12 cellular contexts compared by ENCODE assay signal in genomic region chr3:171950373-171950772, GRCh38.
DNase-seq lines count a peak whose midpoint lies in the region; ATAC-seq and TF ChIP-seq lines count a peak whose summit lies in the region.
"Had no signal": no experiment of that assay in that cellular context is flagged by ENCODE, and none has a peak within 500 bp of the region (broad histone marks: within the 10 kb centered on the region; RNA-seq: fewer than 3 reads in every experiment).

No MANE protein-coding gene starts in this region.

- TF ChIP-seq CTCF in AG10803 (conservative IDR thresholded peaks at IDR 0.05; ENCODE audit: low read length) (no peak), HFFc6 (IDR thresholded peaks at IDR 0.05) (no peak), spleen (IDR thresholded peaks at IDR 0.05 in 8 of 11, conservative IDR thresholded peaks at IDR 0.05 in 3 of 11) (no peak), WERI-Rb-1 (IDR thresholded peaks at IDR 0.05; ENCODE audit: low read depth, low read length) (no peak)

- H3K27me3 Mint-ChIP-seq in HFFc6 (ENCODE audit: insufficient read depth): peaks cover 5% of the 10 kb centered on the region; the same call in 1 of the 2 replicates
- peaks cover 12% of the 10 kb centered on the region for H3K27me3 Mint-ChIP-seq in activated T-cell treated with anti-CD3 and anti-CD28 coated beads, Interleukin-2, amount 50 U/mL, for 4 hours (ENCODE audit: low read depth)

- H3K9me3 ChIP-seq in spleen: no peaks in the 10 kb centered on the region
- no peaks in the 10 kb centered on the region for H3K9me3 ChIP-seq in WERI-Rb-1 (ENCODE audit: severe bottlenecking)
- H3K9me3 ChIP-seq: gastrocnemius medialis, uterus had no signal

- TF ChIP-seq POLR2A in spleen (IDR thresholded peaks at IDR 0.05): no peak

- no peak overlapping the region for H3K27ac ChIP-seq in spleen
- no peak overlapping the region for H3K27ac ChIP-seq in WERI-Rb-1
- H3K27ac ChIP-seq: gastrocnemius medialis, uterus had no signal

- no peak overlapping the region for H3K27ac Mint-ChIP-seq in HFFc6
- H3K27ac Mint-ChIP-seq: H9 had no signal

- H3K4me1 ChIP-seq in spleen: peaks cover 0 to 7% (median 0%) of the 10 kb centered on the region in 6 donors
- H3K4me1 ChIP-seq: gastrocnemius medialis, uterus had no signal

- no peaks in the 10 kb centered on the region for H3K36me3 Mint-ChIP-seq in HFFc6 (ENCODE audit: low read depth)
- H3K36me3 Mint-ChIP-seq in activated T-cell treated with anti-CD3 and anti-CD28 coated beads, Interleukin-2, amount 50 U/mL, for 4 hours (ENCODE audit: insufficient read depth): no peaks in the 10 kb centered on the region

- 27 to 58% (median 40%) methylated on average over 1 of the region's 1 CpG for WGBS in spleen, 5 donors

- H3K36me3 ChIP-seq in spleen (no peaks in the 10 kb centered on the region), WERI-Rb-1 (no peaks in the 10 kb centered on the region)
- H3K36me3 ChIP-seq: gastrocnemius medialis, uterus had no signal

- H3K9me3 Mint-ChIP-seq in HFFc6: no peaks in the 10 kb centered on the region
- H3K9me3 Mint-ChIP-seq in activated T-cell treated with anti-CD3 and anti-CD28 coated beads, Interleukin-2, amount 50 U/mL, for 4 hours: no peaks in the 10 kb centered on the region
- H3K9me3 Mint-ChIP-seq: H9 had no signal

- intact Hi-C loops in spleen (cut with DNase I; ENCODE audit: low total_unique reads): no loop called here

- H3K4me3 ChIP-seq in AG10803 (ENCODE audit: low read length) (no peak overlapping the region), spleen (no peak overlapping the region), WERI-Rb-1 (ENCODE audit: low read depth, low read length) (no peak overlapping the region)
- H3K4me3 ChIP-seq: gastrocnemius medialis, uterus had no signal

- no peak overlapping the region for H3K4me3 Mint-ChIP-seq in HFFc6
- H3K4me3 Mint-ChIP-seq in activated T-cell treated with anti-CD3 and anti-CD28 coated beads, Interleukin-2, amount 50 U/mL, for 4 hours: no peak overlapping the region
- H3K4me3 Mint-ChIP-seq: H9 had no signal

- peaks cover 22% of the 10 kb centered on the region for H3K4me1 Mint-ChIP-seq in HFFc6 (ENCODE audit: low read depth)
- no peaks in the 10 kb centered on the region for H3K4me1 Mint-ChIP-seq in activated T-cell treated with anti-CD3 and anti-CD28 coated beads, Interleukin-2, amount 50 U/mL, for 4 hours (ENCODE audit: low read depth)

- no peak for ATAC-seq in HG02623 (IDR thresholded peaks at IDR 0.05; ENCODE audit: unreplicated experiment)
- no peak for ATAC-seq in activated T-cell treated with anti-CD3 and anti-CD28 coated beads, Interleukin-2, amount 50 U/mL, for 4 hours
- ATAC-seq: gastrocnemius medialis had no signal

- H3K27me3 ChIP-seq in spleen (replicated peaks in 1 of 7) (no peaks in the 10 kb centered on the region), WERI-Rb-1 (ENCODE audit: insufficient read depth, low read depth, severe bottlenecking) (no peaks in the 10 kb centered on the region)
- H3K27me3 ChIP-seq: gastrocnemius medialis, uterus had no signal

- peak; percentile 18 for DNase-seq in AG10803 (ENCODE audit: low read depth)
- DNase-seq in HFFc6: peak; percentile 9
- DNase-seq in SW480 (ENCODE audit: low spot score): peak; percentile 35
- peak; percentile 57 for DNase-seq in iris pigment epithelial cell (ENCODE audit: low read depth)
- no peak for DNase-seq in spleen
- DNase-seq in WERI-Rb-1: no peak
- DNase-seq in activated T-cell treated with anti-CD3 and anti-CD28 coated beads, Interleukin-2, amount 50 U/mL, for 4 hours: no peak
- DNase-seq: gastrocnemius medialis, H9, NCI-H524, uterus had no signal

Comparison
In these comparisons a context has a peak if more than half of its experiments do, and no peak if none do; other contexts are left out.
1. DNase-seq: peak in AG10803 (single experiment), HFFc6 (single experiment), SW480 (single experiment) and iris pigment epithelial cell (single experiment); none in spleen (single experiment), WERI-Rb-1 (single experiment) and activated T-cell treated with anti-CD3 and anti-CD28 coated beads, Interleukin-2, amount 50 U/mL, for 4 hours (single experiment).